In genomic region chr14:68974759-68975347, GRCh38 we compare ENCODE assay signal across 12 cellular contexts. TPM values are rescaled to one million over a fixed set of nuclear protein-coding genes. Genes with fewer than 3 reads are reported as not detected.
DNase-seq lines count a peak whose midpoint lies in the region; ATAC-seq and TF ChIP-seq lines count a peak whose summit lies in the region.
"Had no signal": no experiment of that assay in that cellular context is flagged by ENCODE, and none has a peak within 500 bp of the region (broad histone marks: within the 10 kb centered on the region; RNA-seq: fewer than 3 reads in every experiment).

No MANE protein-coding gene starts in this region.

- peaks cover 4 to 37% of the 10 kb centered on the region in 2 experiments; a peak in 2 of 3 replicates for H3K36me3 ChIP-seq in HEK293 (ENCODE audit: control insufficient read depth in 2 of 2, insufficient read depth in 1 of 2, low read length in 2 of 2)
- H3K36me3 ChIP-seq in smooth muscle cell (ENCODE audit: low read depth), result peaks cover 2% of the 10 kb centered on the region

- peak overlapping the region; percentile 49 for H3K9ac ChIP-seq in smooth muscle cell (ENCODE audit: low read depth)
- H3K9ac ChIP-seq: parathyroid adenoma had no signal

- H3K27me3 ChIP-seq in smooth muscle cell (ENCODE audit: low read depth), result no peaks in the 10 kb centered on the region
- H3K27me3 ChIP-seq: left lung had no signal

- 77% methylated on average over 6 of the region's 6 CpGs for WGBS in smooth muscle cell (ENCODE audit: low lambda C conversion rate)

- H2AFZ ChIP-seq in smooth muscle cell (ENCODE audit: low read depth), result no peak overlapping the region
- H2AFZ ChIP-seq: parathyroid adenoma had no signal

- H3K4me3 Mint-ChIP-seq in activated naive CD8-positive, alpha-beta T cell treated with anti-CD3 and anti-CD28 coated beads, Interleukin-2, amount 50 U/mL, for 24 hours, result no peak overlapping the region
- no peak overlapping the region for H3K4me3 Mint-ChIP-seq in glutamatergic neuron (ENCODE audit: unreplicated experiment)
- H3K4me3 Mint-ChIP-seq: activated CD4-positive, alpha-beta memory T cell treated with anti-CD3 and anti-CD28 coated beads, Interleukin-2, amount 10 ng/mL, durations not matched to agents 7 days and 5 days had no signal

- peaks cover 10% of the 10 kb centered on the region for H3K4me1 ChIP-seq in HEK293 (ENCODE audit: control insufficient read depth, insufficient read depth, low read length)
- H3K4me1 ChIP-seq in smooth muscle cell (ENCODE audit: low read depth), result peaks cover 33% of the 10 kb centered on the region
- H3K4me1 ChIP-seq: parathyroid adenoma had no signal

- no peak overlapping the region for H3K27ac ChIP-seq in HEK293 (ENCODE audit: extremely low read depth, low read depth, low read length)
- peak overlapping the region; percentile 96 for H3K27ac ChIP-seq in smooth muscle cell (ENCODE audit: low read depth)
- H3K27ac ChIP-seq: left lung, parathyroid adenoma had no signal

- peaks cover 62% of the 10 kb centered on the region for H3K4me1 Mint-ChIP-seq in activated naive CD8-positive, alpha-beta T cell treated with anti-CD3 and anti-CD28 coated beads, Interleukin-2, amount 50 U/mL, for 24 hours
- peaks cover 19% of the 10 kb centered on the region for H3K4me1 Mint-ChIP-seq in glutamatergic neuron (ENCODE audit: low read depth, unreplicated experiment)

- H3K4me2 ChIP-seq in smooth muscle cell, result peak overlapping the region; percentile 91

- POLR2A ChIA-PET in HEK293 (lab: Yijun Ruan, JAX), result interaction anchor here (0.7 kb wide), 1 partner anchor 23 kb away, joined by 3 read pairs; no protein-coding TSS in a partner anchor

- peak overlapping the region; percentile 18 for H3K27ac Mint-ChIP-seq in activated naive CD8-positive, alpha-beta T cell treated with anti-CD3 and anti-CD28 coated beads, Interleukin-2, amount 50 U/mL, for 24 hours
- peak overlapping the region; percentile 25 for H3K27ac Mint-ChIP-seq in glutamatergic neuron (ENCODE audit: unreplicated experiment)
- H3K27ac Mint-ChIP-seq: activated CD4-positive, alpha-beta memory T cell treated with anti-CD3 and anti-CD28 coated beads, Interleukin-2, amount 10 ng/mL, durations not matched to agents 7 days and 5 days had no signal

- no peaks in the 10 kb centered on the region for H3K27me3 Mint-ChIP-seq in activated naive CD8-positive, alpha-beta T cell treated with anti-CD3 and anti-CD28 coated beads, Interleukin-2, amount 50 U/mL, for 24 hours
- H3K27me3 Mint-ChIP-seq in glutamatergic neuron (ENCODE audit: unreplicated experiment), result no peaks in the 10 kb centered on the region

- ATAC-seq in activated naive CD8-positive, alpha-beta T cell treated with anti-CD3 and anti-CD28 coated beads, Interleukin-2, amount 50 U/mL, for 24 hours, result no peak
- no peak for ATAC-seq in GM18870 (IDR thresholded peaks at IDR 0.05; ENCODE audit: unreplicated experiment)
- ATAC-seq: left lung had no signal

- peaks cover 23% of the 10 kb centered on the region for H3F3A ChIP-seq in smooth muscle cell (ENCODE audit: low read depth)

- no peak overlapping the region for H3K4me3 ChIP-seq in HEK293 (ENCODE audit: low read depth, low read length)
- H3K4me3 ChIP-seq in smooth muscle cell, result peak overlapping the region; percentile 90
- H3K4me3 ChIP-seq: left lung had no signal

- H3K79me2 ChIP-seq in smooth muscle cell (ENCODE audit: low read depth), result peaks cover 90% of the 10 kb centered on the region
- H3K79me2 ChIP-seq: parathyroid adenoma had no signal

- peaks cover 92% of the 10 kb centered on the region for H4K20me1 ChIP-seq in smooth muscle cell (ENCODE audit: low read depth)

- CTCF ChIA-PET in HEK293 (lab: Yijun Ruan, JAX), result interaction anchor here (1.7 to 2.6 kb wide), 2 partner anchors 10 to 63 kb away, joined by 6 to 13 read pairs; no protein-coding TSS in a partner anchor

- no peak for TF ChIP-seq CTCF in HEK293 (tag by site-specific recombination; IDR thresholded peaks at IDR 0.05)
- TF ChIP-seq CTCF in glutamatergic neuron (IDR thresholded peaks at IDR 0.05; ENCODE audit: partially characterized antibody, unreplicated experiment), result no peak
- no peak for TF ChIP-seq CTCF in smooth muscle cell (IDR thresholded peaks at IDR 0.05; ENCODE audit: borderline replicate concordance, insufficient read depth, poor library complexity, severe bottlenecking)

- H3K9me3 Mint-ChIP-seq in activated naive CD8-positive, alpha-beta T cell treated with anti-CD3 and anti-CD28 coated beads, Interleukin-2, amount 50 U/mL, for 24 hours, result peaks cover 13% of the 10 kb centered on the region
- peaks cover 1% of the 10 kb centered on the region for H3K9me3 Mint-ChIP-seq in glutamatergic neuron (ENCODE audit: unreplicated experiment)

- H3K9me3 ChIP-seq in HEK293 (ENCODE audit: control insufficient read depth, insufficient read depth, low read depth, low read length), result no peaks in the 10 kb centered on the region
- no peaks in the 10 kb centered on the region for H3K9me3 ChIP-seq in smooth muscle cell (replicated peaks; ENCODE audit: low read depth)
- H3K9me3 ChIP-seq: left lung had no signal

- H3K36me3 Mint-ChIP-seq in activated naive CD8-positive, alpha-beta T cell treated with anti-CD3 and anti-CD28 coated beads, Interleukin-2, amount 50 U/mL, for 24 hours (ENCODE audit: low read depth), result peaks cover 55% of the 10 kb centered on the region
- no peaks in the 10 kb centered on the region for H3K36me3 Mint-ChIP-seq in glutamatergic neuron (ENCODE audit: unreplicated experiment)

- DNase-seq in activated naive CD8-positive, alpha-beta T cell treated with anti-CD3 and anti-CD28 coated beads, Interleukin-2, amount 50 U/mL, for 24 hours, result no peak
- DNase-seq in glutamatergic neuron, result no peak
- no peak for DNase-seq in smooth muscle cell (lab: John Stamatoyannopoulos, UW; ENCODE audit: unreplicated experiment)
- DNase-seq in iPS-NIHi7 (ENCODE audit: extremely low spot score), result no peak
- DNase-seq in NCI-H1048 (lab: John Stamatoyannopoulos, UW), result no peak
- DNase-seq in AML-193 (lab: John Stamatoyannopoulos, UW), result no peak
- DNase-seq: activated CD4-positive, alpha-beta memory T cell treated with anti-CD3 and anti-CD28 coated beads, Interleukin-2, amount 10 ng/mL, durations not matched to agents 7 days and 5 days; COR-L47; left lung had no signal

TF ChIP-seq in HEK293, 187 proteins besides CTCF, POLR2A, EP300 and RAD21:
- 0 out of 2 replicates have a peak, but pooled peaks have one; percentile 10 for TF ChIP-seq SCRT1 (tag by site-specific recombination; IDR thresholded peaks at IDR 0.05; ENCODE audit: borderline replicate concordance)
- TF ChIP-seq ZNF560 (tag by site-specific recombination; IDR thresholded peaks at IDR 0.05; ENCODE audit: borderline replicate concordance), result no peak

RNA-seq across cellular contexts. Expression of gene ACTN1, which starts 4.2 kb away (rescaled TPM):
- total RNA-seq in glutamatergic neuron (ENCODE audit: unreplicated experiment) (48.1 TPM), smooth muscle cell (361 and 422 TPM in 2 replicates)
- polyA plus RNA-seq in smooth muscle cell, result 741 and 806 TPM in 2 replicates
